ENCODE assay signal across 15 cellular contexts in genomic region chr17:63988741-63989621, GRCh38. TPM values are rescaled to one million over a fixed set of nuclear protein-coding genes. Genes with fewer than 3 reads are reported as not detected.
DNase-seq lines count a peak whose midpoint lies in the region; ATAC-seq and TF ChIP-seq lines count a peak whose summit lies in the region.
"Had no signal": no experiment of that assay in that cellular context is flagged by ENCODE, and none has a peak within 500 bp of the region (broad histone marks: within the 10 kb centered on the region; RNA-seq: fewer than 3 reads in every experiment).

No MANE protein-coding gene starts in this region.

- H3K36me3 Mint-ChIP-seq in stimulated activated memory B cell treated with anti-CD40 and anti-IgM and Interleukin-4, amounts not matched to agents 10 μg/mL and 1 μg/mL and 100 μg/mL, for 72 hours: no peaks in the 10 kb centered on the region

- peaks cover 52% of the 10 kb centered on the region for H3K4me1 Mint-ChIP-seq in stimulated activated memory B cell treated with anti-CD40 and anti-IgM and Interleukin-4, amounts not matched to agents 10 μg/mL and 1 μg/mL and 100 μg/mL, for 72 hours

- H3K9me3 Mint-ChIP-seq in stimulated activated memory B cell treated with anti-CD40 and anti-IgM and Interleukin-4, amounts not matched to agents 10 μg/mL and 1 μg/mL and 100 μg/mL, for 72 hours: no peaks in the 10 kb centered on the region

- peak overlapping the region; percentile 46 for H3K27ac Mint-ChIP-seq in stimulated activated memory B cell treated with anti-CD40 and anti-IgM and Interleukin-4, amounts not matched to agents 10 μg/mL and 1 μg/mL and 100 μg/mL, for 72 hours
- H3K27ac Mint-ChIP-seq: T-helper 17 cell had no signal

- peaks cover 35% of the 10 kb centered on the region for H3K27me3 Mint-ChIP-seq in stimulated activated memory B cell treated with anti-CD40 and anti-IgM and Interleukin-4, amounts not matched to agents 10 μg/mL and 1 μg/mL and 100 μg/mL, for 72 hours
- H3K27me3 Mint-ChIP-seq: T-helper 17 cell had no signal

- TF ChIP-seq CTCF in mucosa of descending colon (IDR thresholded peaks at IDR 0.05): no peak
- no peak for TF ChIP-seq CTCF in GM10266 (IDR thresholded peaks at IDR 0.05; ENCODE audit: control insufficient read depth, insufficient read depth, low read depth, missing control alignments)

- no peaks in the 10 kb centered on the region for H3K9me3 ChIP-seq in mucosa of descending colon
- H3K9me3 ChIP-seq: suprapubic skin had no signal

- peak; percentile 44 for DNase-seq in NCI-H2227 (lab: John Stamatoyannopoulos, UW; ENCODE audit: unreplicated experiment)
- DNase-seq in NCI-H2227 treated with DMSO at 0.1 percent for 48 hours (lab: John Stamatoyannopoulos, UW): no peak
- peak; percentile 57 for DNase-seq in ecto neural progenitor cell (ENCODE audit: low spot score)
- DNase-seq in mucosa of descending colon: peak in 2 of 3 donors; percentile 25 to 39
- DNase-seq in GM10266 (ENCODE audit: extremely low spot score): no peak
- no peak for DNase-seq in A172 (ENCODE audit: low spot score)
- DNase-seq: activated CD4-positive, alpha-beta T cell treated with anti-CD3 and anti-CD28 coated beads, Interleukin-2, amount 50 U/mL, for 1 hour; COR-L47; stimulated activated CD4-positive, alpha-beta T cell treated with anti-CD3 and anti-CD28 coated beads, Interleukin-12 subunit alpha, Interleukin-12 subunit beta, amount 100 ng/mL, for 4 hours; T-helper 17 cell had no signal

- intact Hi-C loops in mucosa of descending colon (cut with DNase I, micrococcal nuclease): no loop called here

- H3K4me3 ChIP-seq in mucosa of descending colon: no peak overlapping the region
- H3K4me3 ChIP-seq: suprapubic skin had no signal

- peaks cover 3% of the 10 kb centered on the region for H3K4me1 ChIP-seq in mucosa of descending colon (ENCODE audit: low read depth)

- ATAC-seq in mucosa of descending colon (no peak), GM19397 (IDR thresholded peaks at IDR 0.05; ENCODE audit: unreplicated experiment) (no peak)
- no peak for ATAC-seq in stimulated activated memory B cell treated with anti-CD40 and anti-IgM and Interleukin-4, amounts not matched to agents 10 μg/mL and 1 μg/mL and 100 μg/mL, for 72 hours
- ATAC-seq: T-helper 17 cell had no signal

- no peak overlapping the region for H3K4me3 Mint-ChIP-seq in stimulated activated memory B cell treated with anti-CD40 and anti-IgM and Interleukin-4, amounts not matched to agents 10 μg/mL and 1 μg/mL and 100 μg/mL, for 72 hours

- no peaks in the 10 kb centered on the region for H3K36me3 ChIP-seq in mucosa of descending colon (ENCODE audit: low read depth)
- H3K36me3 ChIP-seq: suprapubic skin had no signal

RNA-seq across cellular contexts. Expression of gene PRR29, which starts 9.2 kb away (rescaled TPM):
- total RNA-seq in mucosa of descending colon: not detected
- 0.31 and 0.76 TPM in 2 replicates for total RNA-seq in A172 (2014; rRNA removed; shearing (Covaris generic))
- total RNA-seq: NCI-H460, RPMI7951 had no signal

RNA-seq across cellular contexts. Expression of gene SCN4A, which starts 16.3 kb away (rescaled TPM):
- total RNA-seq in mucosa of descending colon: under 1 TPM; 0.10 to 0.75 (median 0.22) TPM
- 0.02 TPM in 1 of 2 replicates, not detected in the other for total RNA-seq in A172 (2014; rRNA removed; shearing (Covaris generic))
- total RNA-seq: RPMI7951 had no signal

RNA-seq across cellular contexts. Expression of gene ICAM2, which starts 31.5 kb away (rescaled TPM):
- total RNA-seq in mucosa of descending colon: 10 to 100 TPM in 2 of 3 donors, 1 to 10 TPM in 1; 6.9 to 14.2 (median 10.3) TPM
- total RNA-seq in A172 (2014; rRNA removed; shearing (Covaris generic)): 0.17 and 0.22 TPM in 2 replicates
- total RNA-seq: NCI-H460, RPMI7951 had no signal

RNA-seq across cellular contexts. Expression of gene CD79B, which starts 56.9 kb away (rescaled TPM):
- 1 to 10 TPM in 2 of 3 donors, under 1 TPM in 1; 0.70 to 2.4 (median 1.4) TPM for total RNA-seq in mucosa of descending colon
- 0.10 and 0.72 TPM in 2 replicates for total RNA-seq in A172 (2014; rRNA removed; shearing (Covaris generic))
- total RNA-seq: NCI-H460, RPMI7951 had no signal

Comparison
In these comparisons a context has a peak if more than half of its experiments do, and no peak if none do; other contexts are left out.
1. DNase-seq: peak in NCI-H2227 (single experiment), ecto neural progenitor cell (single experiment) and mucosa of descending colon (2 of 3); none in NCI-H2227 treated with DMSO at 0.1 percent for 48 hours (single experiment), GM10266 (single experiment) and A172 (single experiment).